ENCODE assay signal across 8 cellular contexts in the genomic region with DNA sequence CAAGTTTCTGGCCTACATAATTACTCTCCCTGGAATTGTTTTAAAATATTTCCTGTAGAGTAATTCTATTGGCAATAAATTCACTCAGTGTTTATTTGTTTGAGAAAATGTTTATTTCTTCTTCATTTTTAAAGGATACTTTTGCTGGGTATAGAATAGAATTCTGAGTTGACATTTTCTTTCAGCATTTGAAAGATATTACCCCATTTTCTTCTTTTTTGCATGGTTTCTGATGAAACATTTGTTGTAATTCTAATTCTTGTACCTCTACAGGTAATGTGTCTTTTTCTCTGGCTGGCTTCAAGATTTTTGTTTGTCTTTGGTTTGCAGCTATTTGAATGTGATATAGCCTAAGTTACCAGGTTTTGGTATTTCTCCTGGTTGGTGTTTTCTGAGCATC.
"Had no signal": no experiment of that assay in that cellular context is flagged by ENCODE, and none has a peak within 500 bp of the region (broad histone marks: within the 10 kb centered on the region; RNA-seq: fewer than 3 reads in every experiment).

No MANE protein-coding gene starts in this region.

- H3K9ac ChIP-seq: KMS-11 had no signal

- ATAC-seq: HepG2 had no signal

- H3K4me3 Mint-ChIP-seq: IgD-negative memory B cell had no signal

- DNase-seq: IMR-90, KBM-7, KG1 had no signal

- FAIRE-seq: HepG2, HTR-8/SVneo had no signal

- H3K4me2 ChIP-seq: KMS-11 had no signal

- H3K27ac ChIP-seq: HL-60, KMS-11 had no signal

- H3K4me1 Mint-ChIP-seq: IgD-negative memory B cell had no signal

- H3K27me3 Mint-ChIP-seq: IgD-negative memory B cell had no signal

- H3K27ac Mint-ChIP-seq: IgD-negative memory B cell had no signal
